In the genomic region with DNA sequence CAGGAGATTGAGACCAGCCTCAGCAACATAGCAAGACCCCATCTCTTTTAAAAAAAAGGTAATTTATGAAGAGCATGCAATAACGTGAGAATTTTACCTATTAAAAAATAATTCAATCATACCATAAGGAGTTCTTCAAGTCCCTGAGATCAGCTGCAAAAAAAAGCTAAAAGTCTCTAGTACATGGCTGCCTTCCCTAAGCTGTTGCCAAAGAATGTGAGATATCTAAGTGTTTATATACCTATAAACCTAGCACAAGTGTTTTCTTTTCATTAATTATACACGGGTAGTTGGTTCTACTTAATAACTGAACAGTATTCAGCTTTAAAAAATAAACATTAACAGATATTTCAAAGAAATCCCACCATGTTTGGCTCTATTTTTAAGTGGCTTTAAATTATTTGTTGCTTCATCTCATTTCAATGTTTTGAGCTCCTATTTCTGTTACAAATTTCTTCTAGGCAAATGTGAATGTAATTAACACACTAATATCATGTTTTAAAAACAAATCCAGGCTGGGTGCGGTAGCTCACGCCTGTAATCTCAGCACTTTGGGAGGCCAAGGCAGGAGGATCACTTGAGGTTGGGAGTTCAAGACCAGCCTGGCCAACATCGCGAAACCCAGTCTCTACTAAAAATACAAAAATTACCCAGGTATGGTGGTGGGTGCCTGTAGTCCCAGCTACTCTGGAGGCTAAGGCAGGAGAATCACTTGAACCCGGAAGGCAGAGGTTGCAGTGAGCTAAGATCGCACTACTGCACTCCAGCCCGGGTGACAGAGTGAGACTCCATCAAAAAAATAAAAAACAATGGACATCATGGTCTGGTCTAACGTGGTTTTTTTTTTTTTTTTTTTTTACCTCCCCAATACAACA, we compare ENCODE assay signal across 10 cellular contexts. TPM values are rescaled to one million over a fixed set of nuclear protein-coding genes. Genes with fewer than 3 reads are reported as not detected.
DNase-seq lines count a peak whose midpoint lies in the region; ATAC-seq, FAIRE-seq and TF ChIP-seq lines count a peak whose summit lies in the region.
"Had no signal": no experiment of that assay in that cellular context is flagged by ENCODE, and none has a peak within 500 bp of the region (broad histone marks: within the 10 kb centered on the region; RNA-seq: fewer than 3 reads in every experiment).

No MANE protein-coding gene starts in this region.

- no peak for DNase-seq in Peyer's patch
- no peak for DNase-seq in effector memory CD4-positive, alpha-beta T cell
- no peak for DNase-seq in sigmoid colon
- no peak for DNase-seq in D721Med (ENCODE audit: insufficient read length, low spot score)
- DNase-seq: effector CD4-positive, alpha-beta T cell; NCI-H1048; NCI-H82 had no signal

- TF ChIP-seq POLR2A in Peyer's patch (IDR thresholded peaks at IDR 0.05) (no peak), sigmoid colon (IDR thresholded peaks at IDR 0.05) (no peak)

- H3K27ac ChIP-seq in Peyer's patch (peak overlapping the region in 3 of 4 donors; percentile 30 to 56 (median 53)), sigmoid colon (peak overlapping the region; percentile 55 to 99 (median 92))
- H3K27ac ChIP-seq in effector memory CD4-positive, alpha-beta T cell (ENCODE audit: insufficient read depth, low read length, poor library complexity, severe bottlenecking) = peak overlapping the region; percentile 33

- FAIRE-seq in D721Med (lab: Jason Lieb, UNC) = no peak

- H3K4me3 ChIP-seq in GM08714 (ENCODE audit: low read length) (peak overlapping the region; percentile 37; the same call in 1 of the 2 replicates), Peyer's patch (no peak overlapping the region), sigmoid colon (no peak overlapping the region)
- H3K4me3 ChIP-seq in effector memory CD4-positive, alpha-beta T cell (ENCODE audit: insufficient read depth, low read depth, low read length, poor library complexity, severe bottlenecking) = no peak overlapping the region

- intact Hi-C loops in sigmoid colon (cut with DNase I) = no loop called here

- H3K9me3 ChIP-seq in Peyer's patch (no peaks in the 10 kb centered on the region), sigmoid colon (no peaks in the 10 kb centered on the region)
- H3K9me3 ChIP-seq in effector memory CD4-positive, alpha-beta T cell (ENCODE audit: control insufficient read depth, low read length) = peaks cover 5% of the 10 kb centered on the region

- H3K36me3 ChIP-seq in Peyer's patch = no peaks in the 10 kb centered on the region
- H3K36me3 ChIP-seq in effector memory CD4-positive, alpha-beta T cell (ENCODE audit: control insufficient read depth, insufficient read depth, low read length) = peaks cover 10% of the 10 kb centered on the region
- no peaks in the 10 kb centered on the region for H3K36me3 ChIP-seq in sigmoid colon

- WGBS in sigmoid colon, 2 donors = 86 to 87% methylated on average over 10 of the region's 10 CpGs

- TF ChIP-seq EP300 in sigmoid colon (IDR thresholded peaks at IDR 0.05) = no peak

- H3K4me1 ChIP-seq in Peyer's patch (peaks cover 0 to 11% (median 0%) of the 10 kb centered on the region in 4 donors), sigmoid colon (peaks cover 0 to 73% (median 61%) of the 10 kb centered on the region in 4 donors)
- H3K4me1 ChIP-seq in effector memory CD4-positive, alpha-beta T cell (ENCODE audit: control insufficient read depth, insufficient read depth, low read length, poor library complexity, severe bottlenecking) = peaks cover 12% of the 10 kb centered on the region

- no peak for ATAC-seq in GM21717 (IDR thresholded peaks at IDR 0.05; ENCODE audit: unreplicated experiment)
- ATAC-seq in GM21576 (IDR thresholded peaks at IDR 0.05; ENCODE audit: unreplicated experiment) = no peak

- H3K27me3 ChIP-seq in Peyer's patch = no peaks in the 10 kb centered on the region
- no peaks in the 10 kb centered on the region for H3K27me3 ChIP-seq in effector memory CD4-positive, alpha-beta T cell (replicated peaks; ENCODE audit: control insufficient read depth, insufficient read depth, low read length, poor library complexity, severe bottlenecking)
- no peaks in the 10 kb centered on the region for H3K27me3 ChIP-seq in sigmoid colon

- TF ChIP-seq CTCF in Peyer's patch (IDR thresholded peaks at IDR 0.05) = no peak
- no peak for TF ChIP-seq CTCF in sigmoid colon (IDR thresholded peaks at IDR 0.05)
- TF ChIP-seq CTCF in D721Med (IDR thresholded peaks at IDR 0.05; ENCODE audit: insufficient read depth, missing control alignments) = no peak

RNA-seq across cellular contexts. Expression of gene FNBP1, which starts 25.7 kb away (rescaled TPM):
- total RNA-seq in Peyer's patch = 100 to 1,000 TPM in 1 of 4 donors, 10 to 100 TPM in 2, 1 to 10 TPM in 1; 9.8 to 163 (median 22.2) TPM
- total RNA-seq in sigmoid colon = 100 to 1,000 TPM in 3 of 4 donors, 10 to 100 TPM in 1; 92.8 to 172 (median 104) TPM
- polyA plus RNA-seq in sigmoid colon = 10 to 100 TPM; 12.5 to 39.0 (median 13.2) TPM

RNA-seq across cellular contexts. Expression of gene GPR107, which starts 36.4 kb away (rescaled TPM):
- total RNA-seq in Peyer's patch (10 to 100 TPM; 16.6 to 29.0 (median 22.3) TPM), sigmoid colon (10 to 100 TPM; 18.9 to 27.7 (median 21.6) TPM)
- polyA plus RNA-seq in sigmoid colon = 10 to 100 TPM in 1 of 3 donors, 1 to 10 TPM in 2; 3.6 to 34.1 (median 3.7) TPM

Comparison
In these comparisons a context has a peak if more than half of its experiments do, and no peak if none do; other contexts are left out.
1. H3K27ac ChIP-seq: peak in every context shown above with its lines; median percentile 92 in sigmoid colon; 53 in Peyer's patch; 33 in effector memory CD4-positive, alpha-beta T cell.